In the genomic region with DNA sequence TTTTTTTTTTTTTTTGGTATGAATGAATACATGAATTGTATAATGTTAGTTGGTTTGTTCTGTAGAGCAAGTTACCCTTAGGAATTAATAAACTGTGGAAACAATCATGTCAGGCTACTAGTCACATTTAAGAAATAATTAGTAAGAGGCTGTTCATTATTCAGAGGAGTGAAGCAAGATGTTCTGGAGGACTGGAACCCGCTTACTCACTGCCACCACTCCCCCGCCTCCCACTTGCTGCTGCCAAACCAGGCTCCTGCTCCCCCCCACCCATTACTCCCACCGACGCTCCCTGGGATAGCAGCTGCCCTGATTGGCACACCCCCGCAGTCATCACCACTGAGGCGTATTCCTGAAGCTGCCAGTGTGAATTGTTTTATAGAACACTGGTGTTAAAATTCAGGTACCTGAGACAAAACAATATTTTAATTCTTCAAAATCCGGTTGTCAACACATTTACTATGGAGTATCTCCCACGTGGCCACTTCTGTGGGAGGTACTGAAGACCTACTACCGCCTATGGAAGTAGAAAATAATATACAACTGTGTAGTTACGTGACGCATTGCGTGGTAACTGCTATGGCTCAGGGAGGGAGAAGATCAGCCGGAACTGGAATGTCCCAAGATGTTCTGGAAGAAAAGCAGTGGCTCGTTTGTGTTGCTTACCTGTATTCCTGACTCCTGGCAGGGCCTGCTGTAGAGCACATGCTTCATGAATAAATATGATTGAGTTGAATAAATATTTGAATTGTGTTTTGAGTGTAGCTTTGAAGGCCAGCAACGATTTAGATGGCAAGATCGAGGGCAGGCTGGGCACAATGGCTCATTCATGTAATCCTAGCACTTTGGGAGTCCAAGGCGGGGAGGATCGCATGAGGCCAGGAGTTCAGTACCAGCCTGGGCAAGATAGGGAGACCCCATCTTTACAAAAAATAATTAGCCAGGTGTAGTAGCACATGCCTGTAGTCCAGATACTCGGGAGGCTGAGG, we compare ENCODE assay signal across 8 cellular contexts. TPM values are rescaled to one million over a fixed set of nuclear protein-coding genes. Genes with fewer than 3 reads are reported as not detected.
DNase-seq lines count a peak whose midpoint lies in the region; ATAC-seq and TF ChIP-seq lines count a peak whose summit lies in the region.

No MANE protein-coding gene starts in this region.

- no peak overlapping the region for H3K4me2 ChIP-seq in neural cell (ENCODE audit: low read length)

- no peak for ATAC-seq in HG03280 (IDR thresholded peaks at IDR 0.05; ENCODE audit: unreplicated experiment)

- DNase-seq in Daoy (ENCODE audit: low read depth) (peak; percentile 60), NCI-H526 (lab: John Stamatoyannopoulos, UW) (peak; percentile 71 to 79), Kasumi-1 (lab: John Stamatoyannopoulos, UW) (no peak)
- no peak for DNase-seq in stimulated activated CD4-positive, alpha-beta T cell treated with anti-CD3 and anti-CD28 coated beads, Interleukin-1b, Interleukin-23, amount 100 ng/mL, for 48 hours
- DNase-seq in activated CD4-positive, alpha-beta T cell treated with anti-CD3 and anti-CD28 coated beads, Interleukin-2, amount 50 U/mL, for 48 hours = no peak

- H3K9me3 ChIP-seq in duodenal mucosa (ENCODE audit: control insufficient read depth in 1 of 2, low read length in 2 of 2) (no peaks in the 10 kb centered on the region), neural cell (ENCODE audit: low read length) (no peaks in the 10 kb centered on the region)

- TF ChIP-seq CTCF in neural cell (IDR thresholded peaks at IDR 0.05; ENCODE audit: poor library complexity, severe bottlenecking) = no peak

- no peaks in the 10 kb centered on the region for H3K9me2 ChIP-seq in neural cell (ENCODE audit: insufficient read depth, low read length)

- no peak for TF ChIP-seq RAD21 in neural cell (conservative IDR thresholded peaks at IDR 0.05)

- H3K4me3 ChIP-seq in duodenal mucosa (ENCODE audit: low read depth in 1 of 2, low read length in 2 of 2) = peak overlapping the region in 1 of 2 donors; percentile 92
- H3K4me3 ChIP-seq in neural cell (ENCODE audit: low read length) = peak overlapping the region; percentile 94

- no peak overlapping the region for H2AFZ ChIP-seq in neural cell (ENCODE audit: low read depth, low read length)

- H3K27ac ChIP-seq in duodenal mucosa (ENCODE audit: low read depth, low read length) = no peak overlapping the region
- H3K27ac ChIP-seq in neural cell (ENCODE audit: low read length) = no peak overlapping the region

- no peaks in the 10 kb centered on the region for H3F3A ChIP-seq in neural cell (ENCODE audit: insufficient read depth, low read length, poor library complexity, severe bottlenecking)

- peak overlapping the region; percentile 55 to 60 for H3K9ac ChIP-seq in duodenal mucosa (ENCODE audit: low read depth in 1 of 2, low read length in 2 of 2)
- no peak overlapping the region for H3K9ac ChIP-seq in neural cell (ENCODE audit: low read length)

- peaks cover 10% of the 10 kb centered on the region for H3K79me2 ChIP-seq in neural cell (replicated peaks; ENCODE audit: insufficient read depth, low read length)

- no peaks in the 10 kb centered on the region for H3K27me3 ChIP-seq in duodenal mucosa (ENCODE audit: control insufficient read depth in 1 of 2, insufficient read depth in 2 of 2, low read length in 2 of 2)
- H3K27me3 ChIP-seq in neural cell (ENCODE audit: insufficient read depth, low read depth, low read length) = no peaks in the 10 kb centered on the region

- H4K20me1 ChIP-seq in neural cell (ENCODE audit: insufficient read depth) = no peaks in the 10 kb centered on the region

- no peak for TF ChIP-seq EP300 in neural cell (conservative IDR thresholded peaks at IDR 0.05; ENCODE audit: poor library complexity, severe bottlenecking)

- H3K36me3 ChIP-seq in duodenal mucosa (ENCODE audit: control insufficient read depth in 1 of 2, insufficient read depth in 2 of 2, low read length in 2 of 2) (peaks cover 5 to 19% of the 10 kb centered on the region in 2 donors), neural cell (ENCODE audit: insufficient read depth, low read length) (peaks cover 5% of the 10 kb centered on the region)

- H3K4me1 ChIP-seq in duodenal mucosa (ENCODE audit: control insufficient read depth in 1 of 2, insufficient read depth in 2 of 2, low read length in 2 of 2) = peaks cover 20 to 24% of the 10 kb centered on the region in 2 donors

TF ChIP-seq in neural cell, 6 proteins besides CTCF, POLR2A, EP300 and RAD21:
- TF ChIP-seq MXI1 (conservative IDR thresholded peaks at IDR 0.05; ENCODE audit: poor library complexity, severe bottlenecking) = no peak
- TF ChIP-seq SMC3 (conservative IDR thresholded peaks at IDR 0.05; ENCODE audit: poor library complexity) = no peak
- no peak for TF ChIP-seq TAF1 (IDR thresholded peaks at IDR 0.05; ENCODE audit: low read depth)
- no peak for TF ChIP-seq EZH2 (IDR thresholded peaks at IDR 0.05; ENCODE audit: borderline replicate concordance, insufficient read depth, low read length, poor library complexity, severe bottlenecking)
- TF ChIP-seq POLR2AphosphoS5 (IDR thresholded peaks at IDR 0.05) = no peak
- TF ChIP-seq, protein P1, sequence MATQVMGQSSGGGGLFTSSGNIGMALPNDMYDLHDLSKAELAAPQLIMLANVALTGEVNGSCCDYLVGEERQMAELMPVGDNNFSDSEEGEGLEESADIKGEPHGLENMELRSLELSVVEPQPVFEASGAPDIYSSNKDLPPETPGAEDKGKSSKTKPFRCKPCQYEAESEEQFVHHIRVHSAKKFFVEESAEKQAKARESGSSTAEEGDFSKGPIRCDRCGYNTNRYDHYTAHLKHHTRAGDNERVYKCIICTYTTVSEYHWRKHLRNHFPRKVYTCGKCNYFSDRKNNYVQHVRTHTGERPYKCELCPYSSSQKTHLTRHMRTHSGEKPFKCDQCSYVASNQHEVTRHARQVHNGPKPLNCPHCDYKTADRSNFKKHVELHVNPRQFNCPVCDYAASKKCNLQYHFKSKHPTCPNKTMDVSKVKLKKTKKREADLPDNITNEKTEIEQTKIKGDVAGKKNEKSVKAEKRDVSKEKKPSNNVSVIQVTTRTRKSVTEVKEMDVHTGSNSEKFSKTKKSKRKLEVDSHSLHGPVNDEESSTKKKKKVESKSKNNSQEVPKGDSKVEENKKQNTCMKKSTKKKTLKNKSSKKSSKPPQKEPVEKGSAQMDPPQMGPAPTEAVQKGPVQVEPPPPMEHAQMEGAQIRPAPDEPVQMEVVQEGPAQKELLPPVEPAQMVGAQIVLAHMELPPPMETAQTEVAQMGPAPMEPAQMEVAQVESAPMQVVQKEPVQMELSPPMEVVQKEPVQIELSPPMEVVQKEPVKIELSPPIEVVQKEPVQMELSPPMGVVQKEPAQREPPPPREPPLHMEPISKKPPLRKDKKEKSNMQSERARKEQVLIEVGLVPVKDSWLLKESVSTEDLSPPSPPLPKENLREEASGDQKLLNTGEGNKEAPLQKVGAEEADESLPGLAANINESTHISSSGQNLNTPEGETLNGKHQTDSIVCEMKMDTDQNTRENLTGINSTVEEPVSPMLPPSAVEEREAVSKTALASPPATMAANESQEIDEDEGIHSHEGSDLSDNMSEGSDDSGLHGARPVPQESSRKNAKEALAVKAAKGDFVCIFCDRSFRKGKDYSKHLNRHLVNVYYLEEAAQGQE (IDR thresholded peaks at IDR 0.05; ENCODE audit: borderline replicate concordance) = no peak

RNA-seq across cellular contexts. Expression of a gene that starts 1.7 kb away (rescaled TPM):
- 8.5 and 20.7 TPM in 2 replicates for total RNA-seq in Daoy (2014; rRNA removed; shearing (Covaris generic))
- 26.7 and 30.6 TPM in 2 replicates for polyA plus RNA-seq in neural cell
- polyA minus RNA-seq in neural cell = 41.9 and 44.1 TPM in 2 replicates

Comparison
In these comparisons a context has a peak if more than half of its experiments do, and no peak if none do; other contexts are left out.
1. DNase-seq: peak in Daoy (single experiment) and NCI-H526 (2 of 2); none in stimulated activated CD4-positive, alpha-beta T cell treated with anti-CD3 and anti-CD28 coated beads, Interleukin-1b, Interleukin-23, amount 100 ng/mL, for 48 hours (single experiment), activated CD4-positive, alpha-beta T cell treated with anti-CD3 and anti-CD28 coated beads, Interleukin-2, amount 50 U/mL, for 48 hours (0 of 2) and Kasumi-1 (0 of 2).